Comparison of ENCODE assay signal across 8 cellular contexts in the genomic region with DNA sequence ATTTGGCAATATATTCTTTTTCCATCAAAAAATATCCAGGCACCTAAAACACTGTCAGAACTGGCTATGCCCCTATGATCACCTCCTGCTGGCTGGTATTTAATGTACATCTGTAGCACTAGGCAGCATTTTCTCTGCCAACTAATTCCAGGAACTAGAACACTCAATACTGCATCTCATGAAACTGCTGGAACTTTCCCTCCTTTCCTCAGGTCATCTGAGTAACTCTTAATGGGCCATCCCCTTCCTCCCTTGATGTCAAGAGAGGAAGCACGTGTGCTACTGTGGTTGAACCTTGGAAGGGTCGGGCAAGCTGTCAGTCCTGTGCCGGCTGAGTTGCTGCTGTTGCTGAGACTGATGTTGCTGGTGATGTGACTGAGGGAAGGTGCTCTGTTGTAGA. TPM values are rescaled to one million over a fixed set of nuclear protein-coding genes. Genes with fewer than 3 reads are reported as not detected.
DNase-seq lines count a peak whose midpoint lies in the region; ATAC-seq lines count a peak whose summit lies in the region.

No MANE protein-coding gene starts in this region.

- H3K27ac Mint-ChIP-seq in activated naive CD8-positive, alpha-beta T cell treated with anti-CD3 and anti-CD28 coated beads for 36 hours = peak overlapping the region; percentile 57
- H3K27ac Mint-ChIP-seq in memory B cell = peak overlapping the region; percentile 84

- no peak overlapping the region for H3K4me3 Mint-ChIP-seq in activated naive CD8-positive, alpha-beta T cell treated with anti-CD3 and anti-CD28 coated beads for 36 hours
- no peak overlapping the region for H3K4me3 Mint-ChIP-seq in memory B cell

- DNase-seq in activated T-cell treated with anti-CD3 and anti-CD28 coated beads for 48 hours (ENCODE audit: low read depth) (peak; percentile 12), memory B cell (ENCODE audit: low spot score in 2 of 2) (no peak), T1000 (lab: John Stamatoyannopoulos, UW) (no peak), anterior cingulate cortex (lab: John Stamatoyannopoulos, UW) (no peak), KG1 (lab: John Stamatoyannopoulos, UW) (no peak)
- no peak for DNase-seq in activated T-cell treated with anti-CD3 and anti-CD28 coated beads, Interleukin-2, amount 50 U/mL, for 1 hour
- DNase-seq in activated naive CD8-positive, alpha-beta T cell treated with anti-CD3 and anti-CD28 coated beads for 36 hours = peak; percentile 21

- H3K4me1 Mint-ChIP-seq in activated naive CD8-positive, alpha-beta T cell treated with anti-CD3 and anti-CD28 coated beads for 36 hours = peaks cover 19% of the 10 kb centered on the region
- H3K4me1 Mint-ChIP-seq in memory B cell = peaks cover 6% of the 10 kb centered on the region

- peaks cover 8% of the 10 kb centered on the region for H3K36me3 Mint-ChIP-seq in activated naive CD8-positive, alpha-beta T cell treated with anti-CD3 and anti-CD28 coated beads for 36 hours
- peaks cover 10% of the 10 kb centered on the region for H3K36me3 Mint-ChIP-seq in memory B cell

- peak; percentile 55 for ATAC-seq in HG03064 (IDR thresholded peaks at IDR 0.05; ENCODE audit: low read depth, unreplicated experiment)
- no peak for ATAC-seq in memory B cell (ENCODE audit: low read depth)

- no peaks in the 10 kb centered on the region for H3K9me3 Mint-ChIP-seq in activated naive CD8-positive, alpha-beta T cell treated with anti-CD3 and anti-CD28 coated beads for 36 hours
- no peaks in the 10 kb centered on the region for H3K9me3 Mint-ChIP-seq in memory B cell

- no peaks in the 10 kb centered on the region for H3K27me3 Mint-ChIP-seq in activated naive CD8-positive, alpha-beta T cell treated with anti-CD3 and anti-CD28 coated beads for 36 hours
- no peaks in the 10 kb centered on the region for H3K27me3 Mint-ChIP-seq in memory B cell

RNA-seq across cellular contexts. Expression of gene TMEM165, which starts 39.4 kb away (rescaled TPM):
- 10 to 100 TPM; 59.7 to 60.8 TPM for total RNA-seq in activated naive CD8-positive, alpha-beta T cell treated with anti-CD3 and anti-CD28 coated beads for 36 hours

Comparison
In these comparisons a context has a peak if more than half of its experiments do, and no peak if none do; other contexts are left out.
1. DNase-seq: peak in activated T-cell treated with anti-CD3 and anti-CD28 coated beads for 48 hours (single experiment) and activated naive CD8-positive, alpha-beta T cell treated with anti-CD3 and anti-CD28 coated beads for 36 hours (single experiment); none in activated T-cell treated with anti-CD3 and anti-CD28 coated beads, Interleukin-2, amount 50 U/mL, for 1 hour (single experiment), memory B cell (0 of 2), T1000 (single experiment), anterior cingulate cortex (0 of 58) and KG1 (single experiment).